Comparison of ENCODE assay signal across 8 cellular contexts in the genomic region with DNA sequence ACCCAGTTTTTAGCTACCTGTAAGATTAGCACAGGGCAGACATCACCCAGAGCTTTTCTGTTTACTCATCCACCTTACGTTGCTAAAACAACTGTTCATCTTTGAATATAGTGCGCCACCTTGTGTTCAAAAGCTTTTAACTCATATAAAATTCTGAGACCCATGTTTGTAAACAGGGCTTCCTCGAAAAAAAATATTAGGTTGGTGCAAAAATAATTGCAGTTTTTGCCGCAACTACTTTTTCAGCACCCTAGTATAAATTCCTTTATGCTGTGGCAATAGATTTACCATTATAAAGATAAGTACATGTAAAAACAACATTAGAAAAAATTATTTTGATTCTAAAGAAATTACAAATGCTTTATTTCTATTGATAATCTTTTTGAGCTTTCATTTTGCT.
DNase-seq lines count a peak whose midpoint lies in the region; ATAC-seq and TF ChIP-seq lines count a peak whose summit lies in the region.

No MANE protein-coding gene starts in this region.

- no peaks in the 10 kb centered on the region for H3K27me3 Mint-ChIP-seq in neural crest cell (ENCODE audit: low read depth)

- peak; percentile 69 for DNase-seq in COLO829 (ENCODE audit: low spot score)
- peak; percentile 22 for DNase-seq in NCI-H187 treated with DMSO at 0.1 percent for 48 hours (lab: John Stamatoyannopoulos, UW)
- DNase-seq in T-helper 1 cell: peak in 3 of 5 donors; percentile 23 to 76 (median 39)
- peak; percentile 84 for DNase-seq in fibroblast of mammary gland (ENCODE audit: low read depth)
- DNase-seq in neural crest cell (ENCODE audit: low read depth, low spot score): peak; percentile 30
- no peak for DNase-seq in ureter (ENCODE audit: low spot score)

- no peak overlapping the region for H3K4me3 ChIP-seq in fibroblast of mammary gland (ENCODE audit: control insufficient read depth, low read depth, low read length)

- no peaks in the 10 kb centered on the region for H3K9me3 Mint-ChIP-seq in neural crest cell

- no peak overlapping the region for H3K4me3 Mint-ChIP-seq in neural crest cell

- no peaks in the 10 kb centered on the region for H3K36me3 Mint-ChIP-seq in neural crest cell (ENCODE audit: low read depth)

- peak; percentile 47 for TF ChIP-seq CTCF in fibroblast of mammary gland (conservative IDR thresholded peaks at IDR 0.05; ENCODE audit: control insufficient read depth, insufficient read depth, low read depth, low read length)
- TF ChIP-seq CTCF in neural crest cell (conservative IDR thresholded peaks at IDR 0.05): peak; percentile 83

- ATAC-seq in GM18517 (IDR thresholded peaks at IDR 0.05; ENCODE audit: unreplicated experiment) (peak; percentile 88), HG02981 (IDR thresholded peaks at IDR 0.05; ENCODE audit: unreplicated experiment) (peak; percentile 91)

- no peaks in the 10 kb centered on the region for H3K4me1 Mint-ChIP-seq in neural crest cell

- H3K27ac Mint-ChIP-seq in neural crest cell (ENCODE audit: unreplicated experiment): no peak overlapping the region
